In the genomic region with DNA sequence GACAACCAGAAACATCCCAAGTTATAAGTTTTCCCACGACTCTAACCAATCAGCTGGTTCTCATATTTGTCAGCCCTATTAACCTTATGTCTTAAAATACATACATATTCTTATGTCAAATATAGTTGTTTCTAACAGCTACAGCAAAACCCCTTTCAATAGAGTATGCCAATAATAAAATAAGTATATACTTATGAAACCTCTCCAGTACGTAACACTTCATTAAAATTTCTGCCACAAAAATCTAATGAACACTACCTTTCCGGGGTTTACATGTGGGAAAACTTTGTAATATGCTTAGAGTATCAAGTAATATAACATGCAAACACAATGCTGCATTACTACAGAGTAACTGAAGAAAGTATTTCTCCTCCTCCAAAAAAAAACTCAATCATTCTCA, we compare ENCODE assay signal across 9 cellular contexts. TPM values are rescaled to one million over a fixed set of nuclear protein-coding genes. Genes with fewer than 3 reads are reported as not detected.
DNase-seq lines count a peak whose midpoint lies in the region; ATAC-seq, FAIRE-seq and TF ChIP-seq lines count a peak whose summit lies in the region.
"Had no signal": no experiment of that assay in that cellular context is flagged by ENCODE, and none has a peak within 500 bp of the region (broad histone marks: within the 10 kb centered on the region; RNA-seq: fewer than 3 reads in every experiment).

No MANE protein-coding gene starts in this region.

- H3K4me3 ChIP-seq in CD8-positive, alpha-beta T cell (ENCODE audit: low read depth, low read length): peak overlapping the region; percentile 85
- H3K4me3 ChIP-seq in OCI-LY3 (ENCODE audit: low read length) (peak overlapping the region; percentile 96), esophagus muscularis mucosa (peak overlapping the region; percentile 64 to 88 (median 84)), pancreas (peak overlapping the region in 3 of 4 donors; percentile 60 to 70 (median 67))

- H3K4me1 Mint-ChIP-seq in CD8-positive, alpha-beta T cell (ENCODE audit: low read depth): peaks cover 23% of the 10 kb centered on the region

- no peak overlapping the region for H2AFZ ChIP-seq in OCI-LY3 (ENCODE audit: low read depth, low read length)

- no peak for DNase-seq in CD8-positive, alpha-beta T cell
- no peak for DNase-seq in esophagus muscularis mucosa (ENCODE audit: extremely low spot score)
- no peak for DNase-seq in pancreas
- no peak for DNase-seq in stimulated activated CD4-positive, alpha-beta T cell treated with anti-CD3 and anti-CD28 coated beads, Interleukin-4, amount 100 ng/mL, for 4 hours
- no peak for DNase-seq in GM20000 (ENCODE audit: low spot score)
- DNase-seq in stimulated activated CD4-positive, alpha-beta T cell treated with anti-CD3 and anti-CD28 coated beads, Interleukin-12 subunit alpha, Interleukin-12 subunit beta, amount 100 ng/mL, for 4 hours: no peak
- DNase-seq: activated effector memory CD4-positive, alpha-beta T cell treated with anti-CD3 and anti-CD28 coated beads, Interleukin-2, amount 50 U/mL, for 16 hours had no signal

- H3K27ac Mint-ChIP-seq in CD8-positive, alpha-beta T cell: no peak overlapping the region

- POLR2A ChIA-PET in CD8-positive, alpha-beta T cell (lab: Charles Lee): interaction anchor here (1.0 kb wide), 2 partner anchors 8 to 10 kb away, joined by 3 to 4 read pairs; no protein-coding TSS in a partner anchor

- peaks cover 43% of the 10 kb centered on the region for H3K79me2 ChIP-seq in OCI-LY3 (ENCODE audit: low read length)

- H3K4me2 ChIP-seq in OCI-LY3 (ENCODE audit: low read length): peak overlapping the region; percentile 81

- TF ChIP-seq CTCF in CD8-positive, alpha-beta T cell (IDR thresholded peaks at IDR 0.05): no peak
- TF ChIP-seq CTCF in OCI-LY3 (IDR thresholded peaks at IDR 0.05; ENCODE audit: low read depth, low read length) (no peak), esophagus muscularis mucosa (IDR thresholded peaks at IDR 0.05) (no peak), pancreas (IDR thresholded peaks at IDR 0.05) (no peak), GM20000 (IDR thresholded peaks at IDR 0.05; ENCODE audit: extremely low read depth, missing control alignments) (no peak)

- no peak for TF ChIP-seq EP300 in esophagus muscularis mucosa (IDR thresholded peaks at IDR 0.05)

- no peaks in the 10 kb centered on the region for H3K9me3 Mint-ChIP-seq in CD8-positive, alpha-beta T cell

- no peaks in the 10 kb centered on the region for H3K36me3 ChIP-seq in CD8-positive, alpha-beta T cell (ENCODE audit: insufficient read depth, low read length)
- H3K36me3 ChIP-seq in OCI-LY3 (replicated peaks; ENCODE audit: low read depth, low read length): no peaks in the 10 kb centered on the region
- no peaks in the 10 kb centered on the region for H3K36me3 ChIP-seq in esophagus muscularis mucosa
- no peaks in the 10 kb centered on the region for H3K36me3 ChIP-seq in pancreas

- peaks cover 10% of the 10 kb centered on the region; the same call in 1 of the 2 replicates for H4K20me1 ChIP-seq in OCI-LY3 (ENCODE audit: insufficient read depth, low read length)

- H3K36me3 Mint-ChIP-seq in CD8-positive, alpha-beta T cell: no peaks in the 10 kb centered on the region

- CTCF ChIA-PET in CD8-positive, alpha-beta T cell (lab: Charles Lee): interaction anchor here (0.9 kb wide), 1 partner anchor 928 kb away, joined by 3 read pairs; no protein-coding TSS in a partner anchor

- peaks cover 34% of the 10 kb centered on the region for H3K27me3 Mint-ChIP-seq in CD8-positive, alpha-beta T cell (ENCODE audit: low read depth)

- H3K4me1 ChIP-seq in CD8-positive, alpha-beta T cell (ENCODE audit: insufficient read depth, low read length): peaks cover 14% of the 10 kb centered on the region
- H3K4me1 ChIP-seq in OCI-LY3 (ENCODE audit: low read length) (peaks cover 15% of the 10 kb centered on the region), esophagus muscularis mucosa (peaks cover 11 to 33% (median 25%) of the 10 kb centered on the region in 4 donors), pancreas (peaks cover 0 to 16% (median 8%) of the 10 kb centered on the region in 3 donors)

- H3K9me3 ChIP-seq in CD8-positive, alpha-beta T cell (ENCODE audit: low read length): no peaks in the 10 kb centered on the region
- no peaks in the 10 kb centered on the region for H3K9me3 ChIP-seq in OCI-LY3 (ENCODE audit: insufficient read depth, low read length)
- H3K9me3 ChIP-seq in esophagus muscularis mucosa: no peaks in the 10 kb centered on the region
- no peaks in the 10 kb centered on the region for H3K9me3 ChIP-seq in pancreas

- no peak for ATAC-seq in CD8-positive, alpha-beta T cell
- ATAC-seq in pancreas: no peak
- no peak for ATAC-seq in HG03139 (IDR thresholded peaks at IDR 0.05; ENCODE audit: unreplicated experiment)

- no peak overlapping the region for H3K27ac ChIP-seq in CD8-positive, alpha-beta T cell (ENCODE audit: low read depth, low read length)
- H3K27ac ChIP-seq in OCI-LY3 (ENCODE audit: low read length) (no peak overlapping the region), esophagus muscularis mucosa (replicated peaks in 1 of 4) (peak overlapping the region in 3 of 4 donors; percentile 97 to 98 (median 98)), pancreas (peak overlapping the region in 2 of 4 donors; percentile 99)

- no peak for TF ChIP-seq POLR2A in esophagus muscularis mucosa (IDR thresholded peaks at IDR 0.05; ENCODE audit: low read depth)

- H3K9ac ChIP-seq in OCI-LY3 (ENCODE audit: low read length): peak overlapping the region; percentile 85; the same call in 1 of the 2 replicates

- H3K4me3 Mint-ChIP-seq in CD8-positive, alpha-beta T cell: peak overlapping the region; percentile 87

- 23% methylated on average over 3 of the region's 3 CpGs for WGBS in esophagus muscularis mucosa
- WGBS in pancreas, 2 donors: 14 to 19% methylated on average over 3 of the region's 3 CpGs

- intact Hi-C loops in CD8-positive, alpha-beta T cell (cut with DNase I, micrococcal nuclease): no loop called here
- intact Hi-C loops in esophagus muscularis mucosa (cut with DNase I) (loop anchor here (5.0 to 10.0 kb wide), 4 partner anchors 62 to 450 kb away; a partner anchor contains a TSS), pancreas (cut with DNase I) (no loop called here)

- no peak for FAIRE-seq in pancreas (lab: Jason Lieb, UNC)

- no peaks in the 10 kb centered on the region for H3K27me3 ChIP-seq in CD8-positive, alpha-beta T cell (ENCODE audit: insufficient read depth, low read length)
- 0 out of 2 replicates have a peak, but pooled peaks cover 8% of the 10 kb centered on the region for H3K27me3 ChIP-seq in OCI-LY3 (ENCODE audit: low read depth, low read length)
- no peaks in the 10 kb centered on the region for H3K27me3 ChIP-seq in esophagus muscularis mucosa
- no peaks in the 10 kb centered on the region for H3K27me3 ChIP-seq in pancreas

RNA-seq across cellular contexts. Expression of a gene that starts 1.8 kb away (rescaled TPM):
- total RNA-seq in CD8-positive, alpha-beta T cell: 1 to 10 TPM; 1.3 to 2.1 TPM
- total RNA-seq in esophagus muscularis mucosa: 10 to 100 TPM; 26.2 to 61.1 (median 34.8) TPM
- total RNA-seq in pancreas: 10 to 100 TPM; 19.8 to 28.3 (median 23.0) TPM
- polyA plus RNA-seq in pancreas: 1 to 10 TPM; 6.1 to 7.6 TPM

Comparison
In these comparisons a context has a peak if more than half of its experiments do, and no peak if none do; other contexts are left out.
1. H3K27ac ChIP-seq: peak in esophagus muscularis mucosa (3 of 4); none in CD8-positive, alpha-beta T cell (single experiment) and OCI-LY3 (single experiment).
2. RNA of a gene that starts 1.8 kb away (total RNA-seq): 26.2 to 61.1 TPM in esophagus muscularis mucosa and 19.8 to 28.3 TPM in pancreas; 1.3 to 2.1 TPM in CD8-positive, alpha-beta T cell; every median in the first group is over 4 times any median in the second.
3. Peak in every context shown above with its lines, with median percentiles within 50 percentile points of each other: H3K4me3 ChIP-seq.